8 cellular contexts compared by ENCODE assay signal in genomic region chr5:14028188-14028587, GRCh38.
"Had no signal": no experiment of that assay in that cellular context is flagged by ENCODE, and none has a peak within 500 bp of the region (broad histone marks: within the 10 kb centered on the region; RNA-seq: fewer than 3 reads in every experiment).

No MANE protein-coding gene starts in this region.

- FAIRE-seq: G401.6, GM12878, GM12891, GM12892, GM18507, GM19239 had no signal

- ATAC-seq: GM12878 had no signal

- H3K4me3 ChIP-seq: GM12878 had no signal

- DNase-seq: GDM1, GF-D8 had no signal
